Comparison of ENCODE assay signal across 29 cellular contexts in genomic region chr1:42742617-42743301, GRCh38. TPM values are rescaled to one million over a fixed set of nuclear protein-coding genes. Genes with fewer than 3 reads are reported as not detected.
DNase-seq lines count a peak whose midpoint lies in the region; TF ChIP-seq lines count a peak whose summit lies in the region.
"Had no signal": no experiment of that assay in that cellular context is flagged by ENCODE, and none has a peak within 500 bp of the region (broad histone marks: within the 10 kb centered on the region; RNA-seq: fewer than 3 reads in every experiment).

No MANE protein-coding gene starts in this region.

- no peak overlapping the region for H2BK5ac ChIP-seq in H9 (ENCODE audit: insufficient read length, low read length)
- no peak overlapping the region for H2BK5ac ChIP-seq in mesenchymal stem cell (ENCODE audit: low read depth, low read length, poor library complexity, severe bottlenecking)

- H3K4ac ChIP-seq in H9 (ENCODE audit: low read depth, low read length) (no peak overlapping the region), mesenchymal stem cell (ENCODE audit: low read depth in 1 of 2, low read length in 2 of 2) (no peak overlapping the region)

- no peak overlapping the region for H3K23ac ChIP-seq in H9 (ENCODE audit: insufficient read length, low read depth, low read length)
- H3K23ac ChIP-seq in mesenchymal stem cell (ENCODE audit: low read length in 2 of 2): no peak overlapping the region

- no peaks in the 10 kb centered on the region for H3K79me2 ChIP-seq in H9 (ENCODE audit: insufficient read depth, low read length)

- peaks cover 43 to 51% of the 10 kb centered on the region in 2 experiments for H3K4me1 Mint-ChIP-seq in H9
- peaks cover 19% of the 10 kb centered on the region for H3K4me1 Mint-ChIP-seq in osteocyte (ENCODE audit: unreplicated experiment)

- no peaks in the 10 kb centered on the region; the same call in 1 of the 2 replicates for H3K4me1 ChIP-seq in H9 (ENCODE audit: insufficient read depth, low read length)
- peaks cover 15% of the 10 kb centered on the region; the same call in 1 of the 2 replicates for H3K4me1 ChIP-seq in SJCRH30
- H3K4me1 ChIP-seq in esophagus (ENCODE audit: control insufficient read depth in 2 of 2, insufficient read depth in 2 of 2, low read length in 1 of 2): peaks cover 4 to 17% of the 10 kb centered on the region in 2 donors
- H3K4me1 ChIP-seq in mesenchymal stem cell (ENCODE audit: control insufficient read depth, insufficient read depth, low read depth, low read length): no peaks in the 10 kb centered on the region
- H3K4me1 ChIP-seq: left ventricle myocardium inferior had no signal

- H2AK5ac ChIP-seq in H9 (ENCODE audit: insufficient read length, low read length): no peak overlapping the region
- H2AK5ac ChIP-seq in mesenchymal stem cell (ENCODE audit: low read length, severe bottlenecking): no peak overlapping the region

- no peak overlapping the region for H4K5ac ChIP-seq in H9 (ENCODE audit: insufficient read length, low read depth, low read length)

- TF ChIP-seq CTCF in H9 (conservative IDR thresholded peaks at IDR 0.05) (no peak), osteocyte (IDR thresholded peaks at IDR 0.05) (no peak)

- H2BK15ac ChIP-seq in H9 (ENCODE audit: low read depth, low read length) (no peak overlapping the region), mesenchymal stem cell (ENCODE audit: low read depth, poor library complexity, severe bottlenecking) (no peak overlapping the region)

- H4K91ac ChIP-seq in H9 (ENCODE audit: insufficient read length, low read depth, low read length) (no peak overlapping the region), mesenchymal stem cell (ENCODE audit: low read length) (no peak overlapping the region)

- no peak overlapping the region for H3K56ac ChIP-seq in H9 (ENCODE audit: insufficient read length, low read depth, low read length)

- no peak overlapping the region for H3K9ac ChIP-seq in H9 (ENCODE audit: extremely low read depth, insufficient read length, low read length)
- no peak overlapping the region for H3K9ac ChIP-seq in mesenchymal stem cell (ENCODE audit: low read length)

- H4K20me1 ChIP-seq in H9 (ENCODE audit: control insufficient read depth, insufficient read depth, insufficient read length): no peaks in the 10 kb centered on the region

- H3K27ac Mint-ChIP-seq in H9: peak overlapping the region in 1 of 3 experiments; percentile 6; a peak in 1 of 7 replicates
- peak overlapping the region; percentile 36 for H3K27ac Mint-ChIP-seq in osteocyte (ENCODE audit: unreplicated experiment)
- H3K27ac Mint-ChIP-seq: activated T-helper 2 cell treated with anti-CD3 and anti-CD28 coated beads, Interferon-gamma antibody, Interleukin-2, Interleukin-4, amounts not matched to agents 10 μg/mL and 5 μg/mL and 100 μg/mL, durations not matched to agents 14 hours and 24 hours and 36 hours; stimulated activated memory B cell treated with anti-CD40 and anti-IgM and Interleukin-4, amounts not matched to agents 10 μg/mL and 1 μg/mL and 100 μg/mL, for 72 hours had no signal

- no peak overlapping the region for H3K14ac ChIP-seq in H9 (ENCODE audit: insufficient read depth, low read length)
- no peak overlapping the region for H3K14ac ChIP-seq in mesenchymal stem cell (ENCODE audit: low read length in 2 of 2)

- H3K23me2 ChIP-seq in H9 (ENCODE audit: insufficient read length, low read depth, low read length, poor library complexity, severe bottlenecking): no peaks in the 10 kb centered on the region

- H3K79me1 ChIP-seq in H9 (ENCODE audit: insufficient read depth, low read depth, low read length, poor library complexity, severe bottlenecking) (no peaks in the 10 kb centered on the region), mesenchymal stem cell (replicated peaks; ENCODE audit: low read length, poor library complexity, severe bottlenecking) (no peaks in the 10 kb centered on the region)

- H2BK12ac ChIP-seq in H9 (ENCODE audit: insufficient read length, low read depth, low read length): no peak overlapping the region
- no peak overlapping the region for H2BK12ac ChIP-seq in mesenchymal stem cell (ENCODE audit: low read length in 2 of 2)

- WGBS in H9 (ENCODE audit: extremely low coverage, insufficient read length, low lambda C conversion rate): no CpG with 5 or more reads among the region's 9 CpGs
- 53 to 62% methylated on average over 9 of the region's 9 CpGs for WGBS in esophagus, 2 donors
- WGBS in mesenchymal stem cell: 91% methylated on average over 9 of the region's 9 CpGs

- H3K36me3 ChIP-seq in SJCRH30 (peaks cover 2% of the 10 kb centered on the region; the same call in 1 of the 2 replicates), esophagus (ENCODE audit: control insufficient read depth in 2 of 2, insufficient read depth in 2 of 2, low read length in 1 of 2) (no peaks in the 10 kb centered on the region), mesenchymal stem cell (ENCODE audit: control insufficient read depth in 1 of 2, insufficient read depth in 2 of 2, low read depth in 1 of 2, low read length in 2 of 2) (peaks cover 26% of the 10 kb centered on the region in 2 experiments)

- H3K4me3 Mint-ChIP-seq in H9 (no peak overlapping the region), osteocyte (ENCODE audit: unreplicated experiment) (no peak overlapping the region)
- H3K4me3 Mint-ChIP-seq: stimulated activated memory B cell treated with anti-CD40 and anti-IgM and Interleukin-4, amounts not matched to agents 10 μg/mL and 1 μg/mL and 100 μg/mL, for 72 hours had no signal

- no peak overlapping the region for H2BK20ac ChIP-seq in H9 (ENCODE audit: low read depth, low read length, poor library complexity, severe bottlenecking)

- peak; percentile 25 for DNase-seq in H9
- peak; percentile 40 to 71 for DNase-seq in SJCRH30
- no peak for DNase-seq in osteocyte (ENCODE audit: extremely low spot score, unreplicated experiment)
- DNase-seq in NCI-H1436 (lab: John Stamatoyannopoulos, UW): no peak
- DNase-seq in NCI-H187 (lab: John Stamatoyannopoulos, UW): no peak
- DNase-seq in mesenchymal stem cell: no peak
- DNase-seq: activated CD4-positive, alpha-beta T cell treated with anti-CD3 and anti-CD28 coated beads, Interleukin-2, amount 50 U/mL, for 4 hours; activated CD4-positive, CD25-positive, alpha-beta regulatory T cell; activated CD8-positive, alpha-beta memory T cell treated with anti-CD3 and anti-CD28 coated beads, Interleukin-2, amount 50 U/mL, for 4 hours; C1 segment of cervical spinal cord; DND-41; foreskin melanocyte; Kasumi-1; left ventricle myocardium inferior; NCI-H1092; NCI-H1930; NCI-H2227 treated with DMSO at 0.1 percent for 48 hours; NCI-H748 treated with DMSO at 0.1 percent for 48 hours; stimulated activated CD4-positive, alpha-beta T cell treated with anti-CD3 and anti-CD28 coated beads, Interleukin-2, amount 100 ng/mL, for 48 hours; SW 1271 had no signal

- H3K18ac ChIP-seq in H9 (ENCODE audit: insufficient read length, low read depth, low read length): no peak overlapping the region
- no peak overlapping the region for H3K18ac ChIP-seq in mesenchymal stem cell (ENCODE audit: low read depth in 1 of 2, low read length in 2 of 2)

- no peak overlapping the region for H3T11ph ChIP-seq in H9 (ENCODE audit: low read length)

- no peaks in the 10 kb centered on the region; the same call in 1 of the 2 replicates for H3K27me3 Mint-ChIP-seq in H9 (ENCODE audit: low read depth)
- H3K27me3 Mint-ChIP-seq in osteocyte (ENCODE audit: unreplicated experiment): no peaks in the 10 kb centered on the region
- H3K27me3 Mint-ChIP-seq: stimulated activated memory B cell treated with anti-CD40 and anti-IgM and Interleukin-4, amounts not matched to agents 10 μg/mL and 1 μg/mL and 100 μg/mL, for 72 hours had no signal

- H3K27ac ChIP-seq in H9 (ENCODE audit: insufficient read length, low read depth, low read length) (no peak overlapping the region), SJCRH30 (peak overlapping the region; percentile 68), esophagus (ENCODE audit: low read depth in 2 of 2, low read length in 1 of 2) (peak overlapping the region; percentile 26 to 33), mesenchymal stem cell (ENCODE audit: low read length, poor library complexity, severe bottlenecking) (no peak overlapping the region)
- H3K27ac ChIP-seq: left ventricle myocardium inferior had no signal

- H3K4me3 ChIP-seq in SJCRH30 (peak overlapping the region; percentile 34), esophagus (ENCODE audit: low read depth in 1 of 2, low read length in 2 of 2) (no peak overlapping the region), mesenchymal stem cell (ENCODE audit: insufficient read depth in 1 of 2, low read depth in 1 of 2, low read length in 2 of 2) (no peak overlapping the region)
- H3K4me3 ChIP-seq: left ventricle myocardium inferior had no signal

- H4K8ac ChIP-seq in H9 (replicated peaks; ENCODE audit: insufficient read length, low read depth, low read length): no peak overlapping the region
- no peak overlapping the region for H4K8ac ChIP-seq in mesenchymal stem cell (ENCODE audit: low read length)

- H3K4me2 ChIP-seq in H9 (ENCODE audit: insufficient read depth, insufficient read length, low read length) (no peak overlapping the region), mesenchymal stem cell (ENCODE audit: low read length, poor library complexity, severe bottlenecking) (no peak overlapping the region)

- no peak overlapping the region for H2AFZ ChIP-seq in H9 (ENCODE audit: low read length)
- no peak overlapping the region for H2AFZ ChIP-seq in mesenchymal stem cell (ENCODE audit: low read depth, low read length)

- H3K36me3 Mint-ChIP-seq in H9 (ENCODE audit: insufficient read depth in 1 of 3, low read depth in 3 of 3) (peaks cover 4 to 17% (median 17%) of the 10 kb centered on the region in 3 experiments; a peak in 6 of 7 replicates), osteocyte (ENCODE audit: unreplicated experiment) (peaks cover 14% of the 10 kb centered on the region)

- H3K27me3 ChIP-seq in H9 (ENCODE audit: insufficient read depth, low read length) (no peaks in the 10 kb centered on the region), SJCRH30 (no peaks in the 10 kb centered on the region), esophagus (ENCODE audit: control insufficient read depth in 1 of 2, insufficient read depth in 2 of 2, low read length in 2 of 2) (no peaks in the 10 kb centered on the region), mesenchymal stem cell (ENCODE audit: control insufficient read depth in 1 of 2, insufficient read depth in 1 of 2, low read length in 2 of 2) (no peaks in the 10 kb centered on the region)

- no peaks in the 10 kb centered on the region for H3K9me3 ChIP-seq in H9 (ENCODE audit: control insufficient read depth, low read depth, low read length)
- H3K9me3 ChIP-seq in SJCRH30 (replicated peaks): no peaks in the 10 kb centered on the region
- H3K9me3 ChIP-seq in esophagus (ENCODE audit: control insufficient read depth in 2 of 2, insufficient read depth in 1 of 2, low read depth in 1 of 2, low read length in 1 of 2): no peaks in the 10 kb centered on the region
- H3K9me3 ChIP-seq in mesenchymal stem cell (ENCODE audit: control insufficient read depth, low read length): no peaks in the 10 kb centered on the region
- H3K9me3 ChIP-seq: Caco-2, left ventricle myocardium inferior had no signal

- no peaks in the 10 kb centered on the region for H3K9me3 Mint-ChIP-seq in H9
- no peaks in the 10 kb centered on the region for H3K9me3 Mint-ChIP-seq in osteocyte (ENCODE audit: unreplicated experiment)
- H3K9me3 Mint-ChIP-seq: activated T-helper 2 cell treated with anti-CD3 and anti-CD28 coated beads, Interferon-gamma antibody, Interleukin-2, Interleukin-4, amounts not matched to agents 10 μg/mL and 5 μg/mL and 100 μg/mL, durations not matched to agents 14 hours and 24 hours and 36 hours; stimulated activated memory B cell treated with anti-CD40 and anti-IgM and Interleukin-4, amounts not matched to agents 10 μg/mL and 1 μg/mL and 100 μg/mL, for 72 hours had no signal

- no peak overlapping the region for H2BK120ac ChIP-seq in H9 (ENCODE audit: low read depth, low read length, poor library complexity, severe bottlenecking)
- no peak overlapping the region for H2BK120ac ChIP-seq in mesenchymal stem cell (ENCODE audit: low read depth, low read length)

RNA-seq across cellular contexts. Expression of gene CLDN19, which starts 2.7 kb away (rescaled TPM):
- total RNA-seq in H9 (2021): 11.1 and 12.5 TPM in 2 replicates
- 0.12 and 0.23 TPM in 2 replicates for total RNA-seq in SJCRH30 (2014; rRNA removed; shearing (Covaris generic))
- polyA plus RNA-seq in esophagus: under 1 TPM in 1 of 2 donors, not detected in 1; 0.04 TPM
- total RNA-seq in osteocyte: not detected in 2 replicates
- polyA plus RNA-seq in mesenchymal stem cell (2013, experiment 1 of 2): 0.03 TPM
- polyA plus RNA-seq in mesenchymal stem cell (2013, experiment 2 of 2): not detected
- total RNA-seq: activated T-helper 2 cell treated with anti-CD3 and anti-CD28 coated beads, Interferon-gamma antibody, Interleukin-2, Interleukin-4, amounts not matched to agents 10 μg/mL and 5 μg/mL and 100 μg/mL, durations not matched to agents 14 hours and 24 hours and 36 hours; cerebellum; esophagus mucosa; left ventricle myocardium inferior; OCI-LY7; pulmonary artery endothelial cell had no signal
- polyA plus RNA-seq: AG04450 had no signal

RNA-seq across cellular contexts. Expression of gene P3H1, which starts 24.1 kb away (rescaled TPM):
- total RNA-seq in H9 (2021) (43.3 and 47.1 TPM in 2 replicates), osteocyte (210 and 221 TPM in 2 replicates)
- total RNA-seq in SJCRH30 (2014; rRNA removed; shearing (Covaris generic)): 47.2 and 47.8 TPM in 2 replicates
- 10 to 100 TPM in 1 of 2 donors, 1 to 10 TPM in 1; 6.4 to 11.4 TPM for polyA plus RNA-seq in esophagus
- 213 TPM for polyA plus RNA-seq in mesenchymal stem cell (2013, experiment 1 of 2)
- 209 TPM for polyA plus RNA-seq in mesenchymal stem cell (2013, experiment 2 of 2)

RNA-seq across cellular contexts. Expression of gene C1orf50, which starts 24.3 kb away (rescaled TPM):
- total RNA-seq in H9 (2021) (6.1 and 7.7 TPM in 2 replicates), osteocyte (5.3 and 5.6 TPM in 2 replicates)
- total RNA-seq in SJCRH30 (2014; rRNA removed; shearing (Covaris generic)): 3.5 and 3.8 TPM in 2 replicates
- polyA plus RNA-seq in esophagus: 1 to 10 TPM; 2.5 to 3.8 TPM
- polyA plus RNA-seq in mesenchymal stem cell (2013, experiment 1 of 2): 2.2 TPM
- 2.5 TPM for polyA plus RNA-seq in mesenchymal stem cell (2013, experiment 2 of 2)

RNA-seq across cellular contexts. Expression of gene TMEM269, which starts 42.0 kb away (rescaled TPM):
- total RNA-seq in H9 (2021) (0.17 and 0.44 TPM in 2 replicates), osteocyte (0.21 and 0.67 TPM in 2 replicates)
- total RNA-seq in SJCRH30 (2014; rRNA removed; shearing (Covaris generic)): 0.05 and 0.06 TPM in 2 replicates
- polyA plus RNA-seq in esophagus: under 1 TPM; 0.01 to 0.04 TPM
- 0.04 TPM for polyA plus RNA-seq in mesenchymal stem cell (2013, experiment 1 of 2)
- 0.07 TPM for polyA plus RNA-seq in mesenchymal stem cell (2013, experiment 2 of 2)
- total RNA-seq: left ventricle myocardium inferior, pulmonary artery endothelial cell had no signal

Comparison
In these comparisons a context has a peak if more than half of its experiments do, and no peak if none do; other contexts are left out.
1. DNase-seq: peak in H9 (single experiment) and SJCRH30 (2 of 2); none in osteocyte (single experiment), NCI-H1436 (single experiment), NCI-H187 (0 of 2) and mesenchymal stem cell (single experiment).
2. H3K27ac ChIP-seq: peak in SJCRH30 (single experiment) and esophagus (2 of 2); none in H9 (single experiment) and mesenchymal stem cell (single experiment).